ENCODE assay signal across 1 cellular context in the genomic region with DNA sequence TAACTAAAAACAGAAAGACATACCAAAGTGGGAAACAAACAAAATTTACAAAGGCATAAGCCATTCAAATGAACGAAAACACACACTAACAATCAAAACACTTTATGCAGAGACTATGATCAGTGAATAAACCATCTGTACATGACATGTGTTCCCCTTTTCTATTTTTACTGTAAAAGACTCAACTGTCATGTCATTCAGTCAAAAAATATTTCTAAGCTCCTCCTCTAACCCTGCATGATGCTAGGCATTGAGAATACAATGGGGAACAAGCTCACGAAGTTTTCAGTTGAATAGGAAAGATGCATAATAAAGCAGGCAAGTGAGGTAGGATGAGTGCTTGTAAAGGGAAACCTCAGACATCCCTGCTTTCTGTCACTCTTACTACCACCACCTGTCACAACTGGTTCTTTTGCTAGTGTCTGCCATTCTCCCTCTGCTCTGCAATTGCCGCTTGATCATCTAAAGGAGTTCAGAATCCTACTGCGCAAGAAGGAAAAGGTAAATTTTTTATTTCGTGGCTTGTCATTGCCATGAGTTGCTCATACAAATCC.
TF ChIP-seq lines count a peak whose summit lies in the region.

No MANE protein-coding gene starts in this region.

TF ChIP-seq in GM23338, 12 proteins besides CTCF, POLR2A, EP300 and RAD21 (continued from another document):
- TF ChIP-seq, protein P1, sequence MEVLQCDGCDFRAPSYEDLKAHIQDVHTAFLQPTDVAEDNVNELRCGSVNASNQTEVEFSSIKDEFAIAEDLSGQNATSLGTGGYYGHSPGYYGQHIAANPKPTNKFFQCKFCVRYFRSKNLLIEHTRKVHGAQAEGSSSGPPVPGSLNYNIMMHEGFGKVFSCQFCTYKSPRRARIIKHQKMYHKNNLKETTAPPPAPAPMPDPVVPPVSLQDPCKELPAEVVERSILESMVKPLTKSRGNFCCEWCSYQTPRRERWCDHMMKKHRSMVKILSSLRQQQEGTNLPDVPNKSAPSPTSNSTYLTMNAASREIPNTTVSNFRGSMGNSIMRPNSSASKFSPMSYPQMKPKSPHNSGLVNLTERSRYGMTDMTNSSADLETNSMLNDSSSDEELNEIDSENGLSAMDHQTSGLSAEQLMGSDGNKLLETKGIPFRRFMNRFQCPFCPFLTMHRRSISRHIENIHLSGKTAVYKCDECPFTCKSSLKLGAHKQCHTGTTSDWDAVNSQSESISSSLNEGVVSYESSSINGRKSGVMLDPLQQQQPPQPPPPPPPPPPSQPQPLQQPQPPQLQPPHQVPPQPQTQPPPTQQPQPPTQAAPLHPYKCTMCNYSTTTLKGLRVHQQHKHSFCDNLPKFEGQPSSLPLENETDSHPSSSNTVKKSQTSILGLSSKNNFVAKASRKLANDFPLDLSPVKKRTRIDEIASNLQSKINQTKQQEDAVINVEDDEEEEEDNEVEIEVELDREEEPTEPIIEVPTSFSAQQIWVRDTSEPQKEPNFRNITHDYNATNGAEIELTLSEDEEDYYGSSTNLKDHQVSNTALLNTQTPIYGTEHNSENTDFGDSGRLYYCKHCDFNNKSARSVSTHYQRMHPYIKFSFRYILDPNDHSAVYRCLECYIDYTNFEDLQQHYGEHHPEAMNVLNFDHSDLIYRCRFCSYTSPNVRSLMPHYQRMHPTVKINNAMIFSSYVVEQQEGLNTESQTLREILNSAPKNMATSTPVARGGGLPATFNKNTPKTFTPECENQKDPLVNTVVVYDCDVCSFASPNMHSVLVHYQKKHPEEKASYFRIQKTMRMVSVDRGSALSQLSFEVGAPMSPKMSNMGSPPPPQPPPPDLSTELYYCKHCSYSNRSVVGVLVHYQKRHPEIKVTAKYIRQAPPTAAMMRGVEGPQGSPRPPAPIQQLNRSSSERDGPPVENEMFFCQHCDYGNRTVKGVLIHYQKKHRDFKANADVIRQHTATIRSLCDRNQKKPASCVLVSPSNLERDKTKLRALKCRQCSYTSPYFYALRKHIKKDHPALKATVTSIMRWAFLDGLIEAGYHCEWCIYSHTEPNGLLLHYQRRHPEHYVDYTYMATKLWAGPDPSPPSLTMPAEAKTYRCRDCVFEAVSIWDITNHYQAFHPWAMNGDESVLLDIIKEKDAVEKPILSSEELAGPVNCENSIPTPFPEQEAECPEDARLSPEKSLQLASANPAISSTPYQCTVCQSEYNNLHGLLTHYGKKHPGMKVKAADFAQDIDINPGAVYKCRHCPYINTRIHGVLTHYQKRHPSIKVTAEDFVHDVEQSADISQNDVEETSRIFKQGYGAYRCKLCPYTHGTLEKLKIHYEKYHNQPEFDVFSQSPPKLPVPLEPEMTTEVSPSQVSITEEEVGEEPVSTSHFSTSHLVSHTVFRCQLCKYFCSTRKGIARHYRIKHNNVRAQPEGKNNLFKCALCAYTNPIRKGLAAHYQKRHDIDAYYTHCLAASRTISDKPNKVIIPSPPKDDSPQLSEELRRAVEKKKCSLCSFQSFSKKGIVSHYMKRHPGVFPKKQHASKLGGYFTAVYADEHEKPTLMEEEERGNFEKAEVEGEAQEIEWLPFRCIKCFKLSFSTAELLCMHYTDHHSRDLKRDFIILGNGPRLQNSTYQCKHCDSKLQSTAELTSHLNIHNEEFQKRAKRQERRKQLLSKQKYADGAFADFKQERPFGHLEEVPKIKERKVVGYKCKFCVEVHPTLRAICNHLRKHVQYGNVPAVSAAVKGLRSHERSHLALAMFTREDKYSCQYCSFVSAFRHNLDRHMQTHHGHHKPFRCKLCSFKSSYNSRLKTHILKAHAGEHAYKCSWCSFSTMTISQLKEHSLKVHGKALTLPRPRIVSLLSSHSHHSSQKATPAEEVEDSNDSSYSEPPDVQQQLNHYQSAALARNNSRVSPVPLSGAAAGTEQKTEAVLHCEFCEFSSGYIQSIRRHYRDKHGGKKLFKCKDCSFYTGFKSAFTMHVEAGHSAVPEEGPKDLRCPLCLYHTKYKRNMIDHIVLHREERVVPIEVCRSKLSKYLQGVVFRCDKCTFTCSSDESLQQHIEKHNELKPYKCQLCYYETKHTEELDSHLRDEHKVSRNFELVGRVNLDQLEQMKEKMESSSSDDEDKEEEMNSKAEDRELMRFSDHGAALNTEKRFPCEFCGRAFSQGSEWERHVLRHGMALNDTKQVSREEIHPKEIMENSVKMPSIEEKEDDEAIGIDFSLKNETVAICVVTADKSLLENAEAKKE (CRISPR knock-in tag; IDR thresholded peaks at IDR 0.05): no peak
- TF ChIP-seq, protein P2, sequence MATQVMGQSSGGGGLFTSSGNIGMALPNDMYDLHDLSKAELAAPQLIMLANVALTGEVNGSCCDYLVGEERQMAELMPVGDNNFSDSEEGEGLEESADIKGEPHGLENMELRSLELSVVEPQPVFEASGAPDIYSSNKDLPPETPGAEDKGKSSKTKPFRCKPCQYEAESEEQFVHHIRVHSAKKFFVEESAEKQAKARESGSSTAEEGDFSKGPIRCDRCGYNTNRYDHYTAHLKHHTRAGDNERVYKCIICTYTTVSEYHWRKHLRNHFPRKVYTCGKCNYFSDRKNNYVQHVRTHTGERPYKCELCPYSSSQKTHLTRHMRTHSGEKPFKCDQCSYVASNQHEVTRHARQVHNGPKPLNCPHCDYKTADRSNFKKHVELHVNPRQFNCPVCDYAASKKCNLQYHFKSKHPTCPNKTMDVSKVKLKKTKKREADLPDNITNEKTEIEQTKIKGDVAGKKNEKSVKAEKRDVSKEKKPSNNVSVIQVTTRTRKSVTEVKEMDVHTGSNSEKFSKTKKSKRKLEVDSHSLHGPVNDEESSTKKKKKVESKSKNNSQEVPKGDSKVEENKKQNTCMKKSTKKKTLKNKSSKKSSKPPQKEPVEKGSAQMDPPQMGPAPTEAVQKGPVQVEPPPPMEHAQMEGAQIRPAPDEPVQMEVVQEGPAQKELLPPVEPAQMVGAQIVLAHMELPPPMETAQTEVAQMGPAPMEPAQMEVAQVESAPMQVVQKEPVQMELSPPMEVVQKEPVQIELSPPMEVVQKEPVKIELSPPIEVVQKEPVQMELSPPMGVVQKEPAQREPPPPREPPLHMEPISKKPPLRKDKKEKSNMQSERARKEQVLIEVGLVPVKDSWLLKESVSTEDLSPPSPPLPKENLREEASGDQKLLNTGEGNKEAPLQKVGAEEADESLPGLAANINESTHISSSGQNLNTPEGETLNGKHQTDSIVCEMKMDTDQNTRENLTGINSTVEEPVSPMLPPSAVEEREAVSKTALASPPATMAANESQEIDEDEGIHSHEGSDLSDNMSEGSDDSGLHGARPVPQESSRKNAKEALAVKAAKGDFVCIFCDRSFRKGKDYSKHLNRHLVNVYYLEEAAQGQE (IDR thresholded peaks at IDR 0.05; ENCODE audit: unreplicated experiment): no peak
- no peak for TF ChIP-seq CREB1 (CRISPR knock-in tag; IDR thresholded peaks at IDR 0.05; ENCODE audit: low read depth)
- no peak for TF ChIP-seq POLR2AphosphoS5 (IDR thresholded peaks at IDR 0.05; ENCODE audit: low read depth)
- no peak for TF ChIP-seq ZNF331 (CRISPR knock-in tag; IDR thresholded peaks at IDR 0.05; ENCODE audit: low read depth)
- no peak for TF ChIP-seq EZH2phosphoT487 (IDR thresholded peaks at IDR 0.05; ENCODE audit: unreplicated experiment)
- no peak for TF ChIP-seq ZNF114 (CRISPR knock-in tag; IDR thresholded peaks at IDR 0.05)
- TF ChIP-seq EZH2 (IDR thresholded peaks at IDR 0.05; ENCODE audit: low read depth, unreplicated experiment): no peak
